Comparison of ENCODE assay signal across 17 cellular contexts in genomic region chr13:59538512-59538911, GRCh38.
DNase-seq lines count a peak whose midpoint lies in the region; ATAC-seq and TF ChIP-seq lines count a peak whose summit lies in the region.
"Had no signal": no experiment of that assay in that cellular context is flagged by ENCODE, and none has a peak within 500 bp of the region (broad histone marks: within the 10 kb centered on the region; RNA-seq: fewer than 3 reads in every experiment).

No MANE protein-coding gene starts in this region.

- intact Hi-C loops in psoas muscle (cut with DNase I) = no loop called here

- H3K79me2 ChIP-seq in Loucy (ENCODE audit: insufficient read depth, low read length) (no peaks in the 10 kb centered on the region), mesendoderm (ENCODE audit: control insufficient read depth, insufficient read depth, low read length) (no peaks in the 10 kb centered on the region)

- DNase-seq in CMK (ENCODE audit: low read depth) = peak; percentile 15
- DNase-seq in WTC11 (ENCODE audit: low spot score) = no peak
- DNase-seq in mesendoderm = peak; percentile 37
- DNase-seq in psoas muscle = no peak
- DNase-seq in BE2C = no peak
- DNase-seq: 8988T; CD4-positive, alpha-beta T cell; DMS79 treated with DMSO at 0.1 percent for 48 hours; HCEC 1CT; IMR-90; KBM-7 had no signal

- WGBS in mesendoderm (ENCODE audit: extremely low coverage, insufficient coverage, low lambda C conversion rate) = no CpG with 5 or more reads among the region's 3 CpGs
- 51 to 56% (median 55%) methylated on average over 3 of the region's 3 CpGs for WGBS in psoas muscle, 3 donors

- H3K4me3 ChIP-seq in Loucy (ENCODE audit: low read length, poor library complexity, severe bottlenecking) (no peak overlapping the region), mesendoderm (ENCODE audit: low read length) (no peak overlapping the region), psoas muscle (no peak overlapping the region), BE2C (ENCODE audit: low read depth, low read length) (no peak overlapping the region)
- H3K4me3 ChIP-seq: GM12878 had no signal

- H3K27me3 ChIP-seq in Loucy (ENCODE audit: insufficient read depth, low read length, poor library complexity, severe bottlenecking) = no peaks in the 10 kb centered on the region
- H3K27me3 ChIP-seq in mesendoderm (ENCODE audit: insufficient read depth, low read length, poor library complexity) = no peaks in the 10 kb centered on the region
- no peaks in the 10 kb centered on the region for H3K27me3 ChIP-seq in psoas muscle (ENCODE audit: insufficient read depth in 3 of 3, low read length in 2 of 3)
- no peaks in the 10 kb centered on the region for H3K27me3 ChIP-seq in BE2C

- no peak overlapping the region for H2BK120ac ChIP-seq in mesendoderm (ENCODE audit: low read depth, low read length)

- H3K27ac Mint-ChIP-seq in WTC11 = no peak overlapping the region
- H3K27ac Mint-ChIP-seq: B cell; CD4-positive, alpha-beta T cell had no signal

- no peak overlapping the region for H2BK5ac ChIP-seq in mesendoderm (ENCODE audit: low read length)

- peaks cover 37% of the 10 kb centered on the region for H3K4me1 Mint-ChIP-seq in WTC11
- H3K4me1 Mint-ChIP-seq: B cell had no signal

- no peaks in the 10 kb centered on the region for H3K79me1 ChIP-seq in mesendoderm (ENCODE audit: low read length)

- H3K4me3 Mint-ChIP-seq in WTC11 = no peak overlapping the region
- H3K4me3 Mint-ChIP-seq: B cell; CD4-positive, alpha-beta T cell had no signal

- no peak overlapping the region for H3K4ac ChIP-seq in mesendoderm (ENCODE audit: low read depth, low read length)

- H4K5ac ChIP-seq in mesendoderm (ENCODE audit: low read length) = no peak overlapping the region

- H3K36me3 ChIP-seq in Loucy (ENCODE audit: insufficient read depth, low read length) (no peaks in the 10 kb centered on the region), mesendoderm (ENCODE audit: control insufficient read depth, insufficient read depth, low read length) (no peaks in the 10 kb centered on the region), psoas muscle (ENCODE audit: insufficient read depth in 1 of 2, low read depth in 1 of 2) (no peaks in the 10 kb centered on the region), BE2C (no peaks in the 10 kb centered on the region)

- TF ChIP-seq CTCF in Loucy (conservative IDR thresholded peaks at IDR 0.05; ENCODE audit: low read length) = no peak
- no peak for TF ChIP-seq CTCF in WTC11 (IDR thresholded peaks at IDR 0.05)
- TF ChIP-seq CTCF in psoas muscle (IDR thresholded peaks at IDR 0.05) = no peak
- TF ChIP-seq CTCF in BE2C (IDR thresholded peaks at IDR 0.05; ENCODE audit: low read depth, low read length) = no peak

- no peaks in the 10 kb centered on the region for H3K9me3 ChIP-seq in Loucy (ENCODE audit: insufficient read depth, low read depth, low read length)
- H3K9me3 ChIP-seq in psoas muscle = no peaks in the 10 kb centered on the region
- H3K9me3 ChIP-seq in BE2C = no peaks in the 10 kb centered on the region

- ATAC-seq in WTC11 = no peak
- ATAC-seq in psoas muscle = no peak
- no peak for ATAC-seq in HG03097 (IDR thresholded peaks at IDR 0.05; ENCODE audit: low FRiP score, unreplicated experiment)
- ATAC-seq: GM12878 had no signal

- H3K9ac ChIP-seq in Loucy (ENCODE audit: low read depth, low read length, poor library complexity, severe bottlenecking) = no peak overlapping the region
- no peak overlapping the region for H3K9ac ChIP-seq in mesendoderm (ENCODE audit: low read length)

- H3K4me1 ChIP-seq in Loucy (ENCODE audit: insufficient read depth, low read length, poor library complexity, severe bottlenecking) = peaks cover 13% of the 10 kb centered on the region
- no peaks in the 10 kb centered on the region for H3K4me1 ChIP-seq in mesendoderm (ENCODE audit: control insufficient read depth, low read depth, low read length)
- no peaks in the 10 kb centered on the region for H3K4me1 ChIP-seq in psoas muscle
- H3K4me1 ChIP-seq in BE2C = no peaks in the 10 kb centered on the region

- H2BK15ac ChIP-seq in mesendoderm (replicated peaks; ENCODE audit: low read depth) = no peak overlapping the region

- POLR2A ChIA-PET in WTC11 (lab: Charles Lee) = no interaction called here

- peak overlapping the region; percentile 18; the same call in 1 of the 2 replicates for H2AFZ ChIP-seq in Loucy (ENCODE audit: low read length)

- no peak overlapping the region for H3K18ac ChIP-seq in mesendoderm (ENCODE audit: low read length)

- no peak overlapping the region for H4K8ac ChIP-seq in mesendoderm (ENCODE audit: low read depth, low read length)

- no peak overlapping the region for H3K27ac ChIP-seq in mesendoderm (ENCODE audit: low read depth, low read length)
- no peak overlapping the region for H3K27ac ChIP-seq in psoas muscle
- H3K27ac ChIP-seq: C4-2B, HL-60 had no signal

- no peaks in the 10 kb centered on the region for H3K36me3 Mint-ChIP-seq in WTC11

- no peaks in the 10 kb centered on the region for H3K9me3 Mint-ChIP-seq in WTC11
- H3K9me3 Mint-ChIP-seq: CD4-positive, alpha-beta T cell had no signal

- H3K9me2 ChIP-seq in Loucy (replicated peaks; ENCODE audit: low read depth, low read length) = no peaks in the 10 kb centered on the region

- peak overlapping the region; percentile 70 for H2AK5ac ChIP-seq in mesendoderm (ENCODE audit: low read length)

- no peak overlapping the region for H3K4me2 ChIP-seq in Loucy (ENCODE audit: low read depth, low read length, poor library complexity, severe bottlenecking)
- H3K4me2 ChIP-seq in mesendoderm (ENCODE audit: low read length) = no peak overlapping the region

- H3F3A ChIP-seq in Loucy (ENCODE audit: low read depth) = no peaks in the 10 kb centered on the region

- no peak overlapping the region for H3K56ac ChIP-seq in mesendoderm (ENCODE audit: low read length)

- no peaks in the 10 kb centered on the region for H4K20me1 ChIP-seq in Loucy (ENCODE audit: insufficient read depth, low read length, poor library complexity, severe bottlenecking)

- no peaks in the 10 kb centered on the region; the same call in 1 of the 2 replicates for H3K27me3 Mint-ChIP-seq in WTC11 (ENCODE audit: low read depth)
- H3K27me3 Mint-ChIP-seq: B cell had no signal

- H3K23ac ChIP-seq in mesendoderm (ENCODE audit: low read length) = no peak overlapping the region

- CTCF ChIA-PET in WTC11 (lab: Charles Lee) = interaction anchor here (1.2 kb wide), 1 partner anchor 61 kb away, joined by 4 read pairs; no protein-coding TSS in a partner anchor

TF ChIP-seq in WTC11, 78 proteins besides CTCF, POLR2A, EP300 and RAD21:
- peak; percentile 29; the same call in 1 of the 2 replicates for TF ChIP-seq USF2 (CRISPR knock-in tag; IDR thresholded peaks at IDR 0.05)
- no peak for TF ChIP-seq TP53 (CRISPR knock-in tag; IDR thresholded peaks at IDR 0.05)
TF ChIP-seq in WTC11: peak in this region for 1.

Comparison
In these comparisons a context has a peak if more than half of its experiments do, and no peak if none do; other contexts are left out.
1. DNase-seq: peak in CMK (single experiment) and mesendoderm (single experiment); none in WTC11 (single experiment), psoas muscle (0 of 2) and BE2C (single experiment).